In the genomic region with DNA sequence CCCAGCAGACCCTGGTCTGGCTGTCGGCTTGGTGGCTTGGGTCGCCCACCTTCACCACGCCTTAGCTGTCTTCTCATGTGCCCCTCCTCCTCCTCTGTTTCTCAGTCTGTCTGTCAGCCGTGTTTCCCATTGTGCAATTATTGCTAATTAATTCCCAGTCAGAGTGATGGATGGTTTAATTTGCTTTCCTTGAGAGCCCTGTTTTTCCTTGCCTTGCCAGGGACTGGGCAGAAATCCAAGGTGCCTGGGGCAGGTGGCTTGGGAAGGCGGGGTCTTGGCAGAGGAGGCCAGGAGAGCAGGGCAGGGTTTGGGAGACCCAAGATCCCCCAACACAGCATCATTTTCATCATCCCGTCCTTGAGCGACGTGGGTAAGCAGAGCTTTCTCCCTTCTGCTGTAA, we compare ENCODE assay signal across 1 cellular context.
TF ChIP-seq lines count a peak whose summit lies in the region.

No MANE protein-coding gene starts in this region.

TF ChIP-seq in HepG2, 621 proteins besides CTCF, POLR2A, EP300 and RAD21:
- TF ChIP-seq GABPB1 (CRISPR knock-in tag; IDR thresholded peaks at IDR 0.05) (no peak), KDM5B (CRISPR knock-in tag; IDR thresholded peaks at IDR 0.05; ENCODE audit: borderline replicate concordance) (no peak), ATF2 (CRISPR knock-in tag; IDR thresholded peaks at IDR 0.05) (no peak), SALL2 (CRISPR knock-in tag; IDR thresholded peaks at IDR 0.05) (no peak), NFKBIZ (CRISPR knock-in tag; IDR thresholded peaks at IDR 0.05) (no peak), TP53 (CRISPR knock-in tag; conservative IDR thresholded peaks at IDR 0.05) (no peak)
- TF ChIP-seq, protein P1, sequence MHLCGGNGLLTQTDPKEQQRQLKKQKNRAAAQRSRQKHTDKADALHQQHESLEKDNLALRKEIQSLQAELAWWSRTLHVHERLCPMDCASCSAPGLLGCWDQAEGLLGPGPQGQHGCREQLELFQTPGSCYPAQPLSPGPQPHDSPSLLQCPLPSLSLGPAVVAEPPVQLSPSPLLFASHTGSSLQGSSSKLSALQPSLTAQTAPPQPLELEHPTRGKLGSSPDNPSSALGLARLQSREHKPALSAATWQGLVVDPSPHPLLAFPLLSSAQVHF (CRISPR knock-in tag; IDR thresholded peaks at IDR 0.05) = no peak
